In the genomic region with DNA sequence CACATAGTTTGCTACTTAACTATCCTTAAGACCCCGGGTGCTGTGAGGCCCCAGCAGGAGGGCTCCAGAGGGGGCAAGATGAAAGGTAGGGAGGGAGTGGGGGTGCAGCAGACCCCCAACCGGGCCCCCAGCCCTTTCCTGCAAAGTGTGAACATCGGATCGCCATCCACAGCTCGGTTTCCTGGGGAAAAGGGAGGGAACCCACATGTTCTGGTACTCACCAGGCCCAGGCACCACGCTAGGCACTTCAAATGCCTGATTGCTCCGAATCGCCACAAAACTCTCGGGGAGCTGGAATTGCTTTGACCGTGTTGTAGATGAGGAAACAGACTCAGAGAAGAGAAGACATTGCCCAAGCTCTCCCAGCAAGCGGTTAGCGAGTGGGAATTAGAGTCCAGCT, we compare ENCODE assay signal across 23 cellular contexts.
DNase-seq lines count a peak whose midpoint lies in the region; ATAC-seq, FAIRE-seq and TF ChIP-seq lines count a peak whose summit lies in the region.
"Had no signal": no experiment of that assay in that cellular context is flagged by ENCODE, and none has a peak within 500 bp of the region (broad histone marks: within the 10 kb centered on the region; RNA-seq: fewer than 3 reads in every experiment).

No MANE protein-coding gene starts in this region.

- H3K9me3 Mint-ChIP-seq in osteocyte (ENCODE audit: unreplicated experiment): no peaks in the 10 kb centered on the region

- ATAC-seq in HepG2 (no peak), right lobe of liver (no peak), GM19395 (IDR thresholded peaks at IDR 0.05; ENCODE audit: unreplicated experiment) (no peak), GM18517 (IDR thresholded peaks at IDR 0.05; ENCODE audit: unreplicated experiment) (no peak)
- ATAC-seq: HCT116 had no signal

- WGBS in HepG2 (ENCODE audit: low lambda C conversion rate): 47% methylated on average over 11 of the region's 12 CpGs
- 62% methylated on average over 4 of the region's 12 CpGs for WGBS in right lobe of liver (ENCODE audit: insufficient coverage, low coverage, low lambda C conversion rate, missing lambda C conversion rate)

- H3K9ac ChIP-seq in HepG2 (ENCODE audit: insufficient read depth, low read depth, low read length): no peak overlapping the region

- no peaks in the 10 kb centered on the region for H3K36me3 ChIP-seq in HepG2 (replicated peaks in 1 of 2; ENCODE audit: control insufficient read depth in 1 of 2, insufficient read depth in 2 of 2, low read length in 2 of 2)
- H3K36me3 ChIP-seq in right lobe of liver: no peaks in the 10 kb centered on the region

- H3K4me2 ChIP-seq in HepG2 (ENCODE audit: low read depth, low read length): no peak overlapping the region

- H3K9me3 ChIP-seq in HepG2 (ENCODE audit: low read length): no peaks in the 10 kb centered on the region
- no peaks in the 10 kb centered on the region for H3K9me3 ChIP-seq in right lobe of liver
- H3K9me3 ChIP-seq: Caco-2 had no signal

- POLR2A ChIA-PET in HepG2 (lab: Yijun Ruan, JAX): interaction anchor here (1.2 kb wide), 1 partner anchor 13 kb away, joined by 4 read pairs; no protein-coding TSS in a partner anchor

- H3K4me3 ChIP-seq in HepG2 (replicated peaks in 1 of 3; ENCODE audit: insufficient read depth in 1 of 3, low read depth in 2 of 3, low read length in 3 of 3) (no peak overlapping the region), right lobe of liver (no peak overlapping the region)

- CTCF ChIA-PET in HepG2 (lab: Yijun Ruan, JAX; ENCODE audit: low intra/inter-chr PET ratio, low total read pairs): no interaction called here

- no peak for TF ChIP-seq EP300 in HepG2 (IDR thresholded peaks at IDR 0.05; ENCODE audit: low read depth in 2 of 2, low read length in 2 of 2)
- TF ChIP-seq EP300 in HepG2 (CRISPR knock-in tag; IDR thresholded peaks at IDR 0.05; ENCODE audit: borderline replicate concordance): no peak

- no peak overlapping the region for H2AFZ ChIP-seq in HepG2 (ENCODE audit: low read length)

- H3K79me2 ChIP-seq in HepG2 (ENCODE audit: insufficient read depth, low read length): no peaks in the 10 kb centered on the region

- H3K27ac ChIP-seq in HepG2 (ENCODE audit: extremely low read length, insufficient read depth, low read length): no peak overlapping the region
- H3K27ac ChIP-seq in right lobe of liver: no peak overlapping the region

- DNase-seq in HepG2 (ENCODE audit: low spot score) (no peak), right lobe of liver (no peak), iPS-NIHi7 (ENCODE audit: extremely low spot score) (peak; percentile 2), osteocyte (ENCODE audit: extremely low spot score, unreplicated experiment) (peak; percentile 78), NCI-H2081 treated with DMSO at 0.1 percent for 48 hours (lab: John Stamatoyannopoulos, UW) (no peak), dermis blood vessel endothelial cell (no peak)
- DNase-seq: AML-193; Caco-2; CD4-positive, CD25-positive, alpha-beta regulatory T cell; DMS153; KBM-7; MV-4-11; NCI-H1417; NCI-H1930; NCI-H2171; NCI-H446; OCI-M1; RPMI8226; SIG-M5 had no signal

- no peak for TF ChIP-seq CTCF in HepG2 (CRISPR knock-in tag; IDR thresholded peaks at IDR 0.05)
- TF ChIP-seq CTCF in right lobe of liver (IDR thresholded peaks at IDR 0.05): no peak
- TF ChIP-seq CTCF in osteocyte (IDR thresholded peaks at IDR 0.05): no peak

- no peak for FAIRE-seq in HepG2 (lab: Jason Lieb, UNC)
- FAIRE-seq: GM19239 had no signal

- H3K27me3 ChIP-seq in HepG2 (ENCODE audit: control insufficient read depth in 1 of 2, insufficient read depth in 2 of 2, low read length in 2 of 2): peaks cover 7 to 61% of the 10 kb centered on the region in 2 experiments
- H3K27me3 ChIP-seq in right lobe of liver: no peaks in the 10 kb centered on the region

- H3K27me3 Mint-ChIP-seq in osteocyte (ENCODE audit: unreplicated experiment): peaks cover 27% of the 10 kb centered on the region
- H3K27me3 Mint-ChIP-seq: CD4-positive, CD25-positive, alpha-beta regulatory T cell had no signal

- no peaks in the 10 kb centered on the region for H3K36me3 Mint-ChIP-seq in osteocyte (ENCODE audit: unreplicated experiment)
- H3K36me3 Mint-ChIP-seq: CD4-positive, CD25-positive, alpha-beta regulatory T cell had no signal

- in situ Hi-C loops in HepG2 (cut with HindIII; ENCODE audit: extremely low pct_ligation_motif_present, low pct_unique_long_range_greater_than_20kb): no loop called here

- no peak for TF ChIP-seq POLR2A in HepG2 (IDR thresholded peaks at IDR 0.05; ENCODE audit: insufficient read depth in 1 of 2, low read depth in 2 of 2, low read length in 2 of 2)
- TF ChIP-seq POLR2A in right lobe of liver (IDR thresholded peaks at IDR 0.05): no peak

- H4K20me1 ChIP-seq in HepG2 (ENCODE audit: insufficient read depth, low read length): no peaks in the 10 kb centered on the region

- H3K4me3 Mint-ChIP-seq in osteocyte (ENCODE audit: unreplicated experiment): no peak overlapping the region
- H3K4me3 Mint-ChIP-seq: CD4-positive, CD25-positive, alpha-beta regulatory T cell had no signal

- no peak for TF ChIP-seq RAD21 in HepG2 (CRISPR knock-in tag; IDR thresholded peaks at IDR 0.05)

- intact Hi-C loops in HepG2 (cut with micrococcal nuclease; ENCODE audit: unreplicated experiment): no loop called here
- intact Hi-C loops in right lobe of liver (cut with DNase I): no loop called here

- H3K4me1 Mint-ChIP-seq in osteocyte (ENCODE audit: unreplicated experiment): no peaks in the 10 kb centered on the region
- H3K4me1 Mint-ChIP-seq: CD4-positive, CD25-positive, alpha-beta regulatory T cell had no signal

- H3K4me1 ChIP-seq in HepG2 (ENCODE audit: insufficient read depth, low read length) (peaks cover 26% of the 10 kb centered on the region; the same call in 1 of the 2 replicates), right lobe of liver (no peaks in the 10 kb centered on the region)
- H3K4me1 ChIP-seq: Caco-2 had no signal

- H3K27ac Mint-ChIP-seq in osteocyte (ENCODE audit: unreplicated experiment): no peak overlapping the region
- H3K27ac Mint-ChIP-seq: CD4-positive, CD25-positive, alpha-beta regulatory T cell had no signal

- BruUV-seq in HepG2 (replicated peaks; lab: Mats Ljungman, UMichigan): no TSS peak

TF ChIP-seq in HepG2, 621 proteins besides CTCF, POLR2A, EP300 and RAD21:
- TF ChIP-seq, protein P1, sequence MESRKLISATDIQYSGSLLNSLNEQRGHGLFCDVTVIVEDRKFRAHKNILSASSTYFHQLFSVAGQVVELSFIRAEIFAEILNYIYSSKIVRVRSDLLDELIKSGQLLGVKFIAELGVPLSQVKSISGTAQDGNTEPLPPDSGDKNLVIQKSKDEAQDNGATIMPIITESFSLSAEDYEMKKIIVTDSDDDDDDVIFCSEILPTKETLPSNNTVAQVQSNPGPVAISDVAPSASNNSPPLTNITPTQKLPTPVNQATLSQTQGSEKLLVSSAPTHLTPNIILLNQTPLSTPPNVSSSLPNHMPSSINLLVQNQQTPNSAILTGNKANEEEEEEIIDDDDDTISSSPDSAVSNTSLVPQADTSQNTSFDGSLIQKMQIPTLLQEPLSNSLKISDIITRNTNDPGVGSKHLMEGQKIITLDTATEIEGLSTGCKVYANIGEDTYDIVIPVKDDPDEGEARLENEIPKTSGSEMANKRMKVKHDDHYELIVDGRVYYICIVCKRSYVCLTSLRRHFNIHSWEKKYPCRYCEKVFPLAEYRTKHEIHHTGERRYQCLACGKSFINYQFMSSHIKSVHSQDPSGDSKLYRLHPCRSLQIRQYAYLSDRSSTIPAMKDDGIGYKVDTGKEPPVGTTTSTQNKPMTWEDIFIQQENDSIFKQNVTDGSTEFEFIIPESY (CRISPR knock-in tag; IDR thresholded peaks at IDR 0.05): peak; percentile 57; the same call in 1 of the 2 replicates
- TF ChIP-seq KLF13 (CRISPR knock-in tag; IDR thresholded peaks at IDR 0.05) (no peak), ZBTB1 (CRISPR knock-in tag; IDR thresholded peaks at IDR 0.05; ENCODE audit: borderline replicate concordance) (no peak)

Comparison
In these comparisons a context has a peak if more than half of its experiments do, and no peak if none do; other contexts are left out.
1. DNase-seq: peak in iPS-NIHi7 (single experiment) and osteocyte (single experiment); none in HepG2 (single experiment), right lobe of liver (0 of 3), NCI-H2081 treated with DMSO at 0.1 percent for 48 hours (single experiment) and dermis blood vessel endothelial cell (single experiment).